ENCODE assay signal across 1 cellular context in genomic region chr6:37169458-37170272, GRCh38.
TF ChIP-seq lines count a peak whose summit lies in the region.

Gene PIM1, plus strand, starts transcription at chr6:37170152. Its CDS starts 424 bp downstream, at chr6:37170576.

TF ChIP-seq in K562, 482 proteins besides CTCF, POLR2A, EP300 and RAD21 (continued from another document):
- TF ChIP-seq TAF7 (tag; IDR thresholded peaks at IDR 0.05), result peak; percentile 37; the same call in 1 of the 2 replicates
- TF ChIP-seq HES1 (IDR thresholded peaks at IDR 0.05; ENCODE audit: low read depth), result peak; percentile 50
- TF ChIP-seq ZNF384 (IDR thresholded peaks at IDR 0.05; ENCODE audit: low read depth, low read length), result peak; percentile 2; the same call in 1 of the 2 replicates
- TF ChIP-seq ZNF395 (CRISPR knock-in tag; IDR thresholded peaks at IDR 0.05), result peak; percentile 87; the same call in 1 of the 2 replicates
- TF ChIP-seq GABPB2 (CRISPR knock-in tag; conservative IDR thresholded peaks at IDR 0.05), result no peak
- peak; percentile 98 for TF ChIP-seq VEZF1 (CRISPR knock-in tag; IDR thresholded peaks at IDR 0.05)
- peak; percentile 50 to 77; a peak in 3 of 4 replicates for TF ChIP-seq TBL1XR1 (IDR thresholded peaks at IDR 0.05; ENCODE audit: low read length in 2 of 2)
- TF ChIP-seq MBD2 (IDR thresholded peaks at IDR 0.05; ENCODE audit: borderline replicate concordance, low read depth), result peak; percentile 90; the same call in 1 of the 2 replicates
- no peak for TF ChIP-seq ASH1L (IDR thresholded peaks at IDR 0.05; ENCODE audit: borderline replicate concordance, low read depth, partially characterized antibody)
- peak; percentile 53; the same call in 1 of the 2 replicates for TF ChIP-seq ARID1B (IDR thresholded peaks at IDR 0.05)
- TF ChIP-seq ETV5 (CRISPR knock-in tag; IDR thresholded peaks at IDR 0.05; ENCODE audit: low read depth), result peak; percentile 55; the same call in 1 of the 2 replicates
- no peak for TF ChIP-seq CCAR2 (IDR thresholded peaks at IDR 0.05; ENCODE audit: low read depth, low read length)
- no peak; the same call in 1 of the 2 replicates for TF ChIP-seq PHTF2 (CRISPR knock-in tag; IDR thresholded peaks at IDR 0.05)
- 0 out of 4 replicates have a peak, but pooled peaks of 1 of the 2 experiments have one; percentile 44 for TF ChIP-seq UBTF (IDR thresholded peaks at IDR 0.05; ENCODE audit: borderline replicate concordance in 1 of 2, low read depth in 2 of 2, low read length in 2 of 2)
TF ChIP-seq in K562: peak in this region for 132.
